Comparison of ENCODE assay signal across 11 cellular contexts in genomic region chr12:121059031-121059898, GRCh38. TPM values are rescaled to one million over a fixed set of nuclear protein-coding genes. Genes with fewer than 3 reads are reported as not detected.
A peak's percentile ranks its signal among the peaks of the same experiment; 100 is the strongest.
DNase-seq lines count a peak whose midpoint lies in the region; ATAC-seq and TF ChIP-seq lines count a peak whose summit lies in the region.
"Had no signal": no experiment of that assay in that cellular context is flagged by ENCODE, and none has a peak within 500 bp of the region (broad histone marks: within the 10 kb centered on the region; RNA-seq: fewer than 3 reads in every experiment).

No MANE protein-coding gene starts in this region.

- in situ Hi-C loops in ACHN (cut with HindIII; ENCODE audit: low pct_ligation_motif_present, low pct_unique_long_range_greater_than_20kb, low sequenced_read_pairs), result no loop called here

- CTCF ChIA-PET in HEK293 (lab: Yijun Ruan, JAX), result interaction anchor here (0.6 to 4.2 kb wide), 10 partner anchors 9 to 384 kb away, joined by 3 to 25 read pairs (median 6); no protein-coding TSS in a partner anchor
- CTCF ChIA-PET in activated CD8-positive, alpha-beta T cell treated with anti-CD3 and anti-CD28 coated beads for 36 hours (lab: Charles Lee), result interaction anchor here (0.7 to 5.5 kb wide), 44 partner anchors 8 to 531 kb away, joined by 3 to 88 read pairs (median 6); partner anchors contain the start of genes C12orf43 and POP5

- no peaks in the 10 kb centered on the region for H3K36me3 Mint-ChIP-seq in activated CD8-positive, alpha-beta T cell treated with anti-CD3 and anti-CD28 coated beads for 36 hours (ENCODE audit: low read depth)
- H3K36me3 Mint-ChIP-seq in neural crest cell (ENCODE audit: low read depth), result no peaks in the 10 kb centered on the region

- no peaks in the 10 kb centered on the region for H3K27me3 Mint-ChIP-seq in activated CD8-positive, alpha-beta T cell treated with anti-CD3 and anti-CD28 coated beads for 36 hours
- H3K27me3 Mint-ChIP-seq in neural crest cell (ENCODE audit: low read depth), result peaks cover 3% of the 10 kb centered on the region

- POLR2A ChIA-PET in HEK293 (lab: Yijun Ruan, JAX), result interaction anchor here (0.6 kb wide), 1 partner anchor 38 kb away, joined by 5 read pairs; no protein-coding TSS in a partner anchor
- POLR2A ChIA-PET in activated CD8-positive, alpha-beta T cell treated with anti-CD3 and anti-CD28 coated beads for 36 hours (lab: Charles Lee), result interaction anchor here (1.0 to 2.3 kb wide), 6 partner anchors 21 to 43 kb away, joined by 3 to 9 read pairs (median 6); partner anchors contain the start of gene C12orf43

- no peak for DNase-seq in activated CD8-positive, alpha-beta T cell treated with anti-CD3 and anti-CD28 coated beads for 36 hours
- DNase-seq in neural crest cell (ENCODE audit: low read depth, low spot score) (no peak), NOMO-1 treated with DMSO at 0.1 percent for 48 hours (lab: John Stamatoyannopoulos, UW; ENCODE audit: unreplicated experiment) (no peak), GOT3 (lab: John Stamatoyannopoulos, UW) (no peak), ACHN (no peak)
- DNase-seq: GF-D8, NCI-H2029 treated with DMSO at 0.1 percent for 48 hours had no signal

- ATAC-seq in GM18502 (IDR thresholded peaks at IDR 0.05; ENCODE audit: poor library complexity, unreplicated experiment) (peak; percentile 7), HG03039 (IDR thresholded peaks at IDR 0.05; ENCODE audit: unreplicated experiment) (no peak)
- no peak for ATAC-seq in activated CD8-positive, alpha-beta T cell treated with anti-CD3 and anti-CD28 coated beads for 36 hours

- no peaks in the 10 kb centered on the region for H3K9me3 Mint-ChIP-seq in activated CD8-positive, alpha-beta T cell treated with anti-CD3 and anti-CD28 coated beads for 36 hours
- H3K9me3 Mint-ChIP-seq in neural crest cell, result no peaks in the 10 kb centered on the region

- H3K4me1 Mint-ChIP-seq in activated CD8-positive, alpha-beta T cell treated with anti-CD3 and anti-CD28 coated beads for 36 hours (ENCODE audit: low read depth), result peaks cover 8% of the 10 kb centered on the region
- H3K4me1 Mint-ChIP-seq in neural crest cell, result no peaks in the 10 kb centered on the region

- H3K4me3 Mint-ChIP-seq in activated CD8-positive, alpha-beta T cell treated with anti-CD3 and anti-CD28 coated beads for 36 hours, result no peak overlapping the region
- no peak overlapping the region for H3K4me3 Mint-ChIP-seq in neural crest cell

- intact Hi-C loops in activated CD8-positive, alpha-beta T cell treated with anti-CD3 and anti-CD28 coated beads for 36 hours (cut with micrococcal nuclease), result no loop called here

- TF ChIP-seq CTCF in HEK293 (tag by site-specific recombination; IDR thresholded peaks at IDR 0.05) (no peak), neural crest cell (conservative IDR thresholded peaks at IDR 0.05) (no peak)
- TF ChIP-seq CTCF in activated CD8-positive, alpha-beta T cell treated with anti-CD3 and anti-CD28 coated beads for 36 hours (IDR thresholded peaks at IDR 0.05), result no peak

- H3K9me3 ChIP-seq in HEK293 (ENCODE audit: control insufficient read depth, insufficient read depth, low read depth, low read length), result no peaks in the 10 kb centered on the region

- H3K36me3 ChIP-seq in HEK293 (ENCODE audit: control insufficient read depth in 2 of 2, insufficient read depth in 1 of 2, low read length in 2 of 2), result no peaks in the 10 kb centered on the region
- H3K36me3 ChIP-seq: brain microvascular endothelial cell had no signal

- H3K4me3 ChIP-seq in HEK293 (ENCODE audit: low read depth, low read length), result no peak overlapping the region

- no peak overlapping the region for H3K27ac ChIP-seq in HEK293 (ENCODE audit: extremely low read depth, low read depth, low read length)
- H3K27ac ChIP-seq: brain microvascular endothelial cell had no signal

- peak overlapping the region; percentile 93 for H3K27ac Mint-ChIP-seq in activated CD8-positive, alpha-beta T cell treated with anti-CD3 and anti-CD28 coated beads for 36 hours
- H3K27ac Mint-ChIP-seq in neural crest cell (ENCODE audit: unreplicated experiment), result peak overlapping the region; percentile 27

- H3K4me1 ChIP-seq in HEK293 (ENCODE audit: control insufficient read depth, insufficient read depth, low read length), result no peaks in the 10 kb centered on the region

TF ChIP-seq in HEK293, 187 proteins besides CTCF, POLR2A, EP300 and RAD21:
- TF ChIP-seq ZSCAN16 (tag by site-specific recombination; IDR thresholded peaks at IDR 0.05), result no peak
- TF ChIP-seq, protein P1, sequence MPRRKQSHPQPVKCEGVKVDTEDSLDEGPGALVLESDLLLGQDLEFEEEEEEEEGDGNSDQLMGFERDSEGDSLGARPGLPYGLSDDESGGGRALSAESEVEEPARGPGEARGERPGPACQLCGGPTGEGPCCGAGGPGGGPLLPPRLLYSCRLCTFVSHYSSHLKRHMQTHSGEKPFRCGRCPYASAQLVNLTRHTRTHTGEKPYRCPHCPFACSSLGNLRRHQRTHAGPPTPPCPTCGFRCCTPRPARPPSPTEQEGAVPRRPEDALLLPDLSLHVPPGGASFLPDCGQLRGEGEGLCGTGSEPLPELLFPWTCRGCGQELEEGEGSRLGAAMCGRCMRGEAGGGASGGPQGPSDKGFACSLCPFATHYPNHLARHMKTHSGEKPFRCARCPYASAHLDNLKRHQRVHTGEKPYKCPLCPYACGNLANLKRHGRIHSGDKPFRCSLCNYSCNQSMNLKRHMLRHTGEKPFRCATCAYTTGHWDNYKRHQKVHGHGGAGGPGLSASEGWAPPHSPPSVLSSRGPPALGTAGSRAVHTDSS (tag by site-specific recombination; IDR thresholded peaks at IDR 0.05), result peak; percentile 97
TF ChIP-seq in HEK293: peak in this region for 1.

RNA-seq across cellular contexts. Expression of gene OASL, which starts 20.2 kb away (rescaled TPM):
- 10 to 100 TPM; 11.1 to 11.4 TPM for total RNA-seq in activated CD8-positive, alpha-beta T cell treated with anti-CD3 and anti-CD28 coated beads for 36 hours
- total RNA-seq in neural crest cell, result not detected in 2 replicates

RNA-seq across cellular contexts. Expression of gene C12orf43, which starts 43.0 kb away (rescaled TPM):
- total RNA-seq in activated CD8-positive, alpha-beta T cell treated with anti-CD3 and anti-CD28 coated beads for 36 hours, result 10 to 100 TPM; 19.8 to 20.7 TPM
- 25.3 and 25.8 TPM in 2 replicates for total RNA-seq in neural crest cell

Comparison
In these comparisons a context has a peak if more than half of its experiments do, and no peak if none do; other contexts are left out.
1. RNA of gene OASL, which starts 20.2 kb away (total RNA-seq): 11.1 to 11.4 TPM in activated CD8-positive, alpha-beta T cell treated with anti-CD3 and anti-CD28 coated beads for 36 hours; not detected in neural crest cell; every median in the first group is over 10 times any median in the second.